Comparison of ENCODE assay signal across 9 cellular contexts in genomic region chr7:31134246-31135188, GRCh38.
DNase-seq lines count a peak whose midpoint lies in the region; ATAC-seq lines count a peak whose summit lies in the region.
"Had no signal": no experiment of that assay in that cellular context is flagged by ENCODE, and none has a peak within 500 bp of the region (broad histone marks: within the 10 kb centered on the region; RNA-seq: fewer than 3 reads in every experiment).

No MANE protein-coding gene starts in this region.

- H3K36me3 ChIP-seq in mesenchymal stem cell (ENCODE audit: control insufficient read depth in 1 of 2, insufficient read depth in 2 of 2, low read depth in 1 of 2, low read length in 2 of 2) = no peaks in the 10 kb centered on the region

- peak; percentile 88 for ATAC-seq in GM18909 (IDR thresholded peaks at IDR 0.05; ENCODE audit: poor library complexity, unreplicated experiment)
- ATAC-seq in HG03175 (IDR thresholded peaks at IDR 0.05; ENCODE audit: unreplicated experiment) = peak; percentile 94
- peak; percentile 51 for ATAC-seq in effector memory CD8-positive, alpha-beta T cell (replicated peaks)

- peak overlapping the region; percentile 1 for H3K4me2 ChIP-seq in mesenchymal stem cell (ENCODE audit: low read length, poor library complexity, severe bottlenecking)

- peaks cover 4% of the 10 kb centered on the region for H3K4me1 ChIP-seq in mesenchymal stem cell (ENCODE audit: control insufficient read depth, insufficient read depth, low read depth, low read length)

- H4K91ac ChIP-seq in mesenchymal stem cell (ENCODE audit: low read length) = no peak overlapping the region

- H2BK15ac ChIP-seq in mesenchymal stem cell (ENCODE audit: low read depth, poor library complexity, severe bottlenecking) = no peak overlapping the region

- 57% methylated on average over 28 of the region's 31 CpGs for WGBS in mesenchymal stem cell

- no peak overlapping the region for H2BK12ac ChIP-seq in mesenchymal stem cell (ENCODE audit: low read length in 2 of 2)

- H3K18ac ChIP-seq in mesenchymal stem cell (ENCODE audit: low read depth in 1 of 2, low read length in 2 of 2) = no peak overlapping the region

- H3K9ac ChIP-seq in mesenchymal stem cell (ENCODE audit: low read length) = peak overlapping the region; percentile 28

- no peak overlapping the region for H3K27ac Mint-ChIP-seq in effector memory CD8-positive, alpha-beta T cell
- H3K27ac Mint-ChIP-seq: T-helper 1 cell treated with Interleukin-12 subunit alpha and Interleukin-12 subunit beta and Interleukin-4 antibody, amounts not matched to agents 30 μg/mL and 1 μg/mL, for 36 hours had no signal

- no peak overlapping the region for H3K27ac ChIP-seq in mesenchymal stem cell (ENCODE audit: low read length, poor library complexity, severe bottlenecking)

- H3K79me1 ChIP-seq in mesenchymal stem cell (replicated peaks; ENCODE audit: low read length, poor library complexity, severe bottlenecking) = no peaks in the 10 kb centered on the region

- H3K4me3 Mint-ChIP-seq in effector memory CD8-positive, alpha-beta T cell = no peak overlapping the region
- H3K4me3 Mint-ChIP-seq: T-helper 1 cell treated with Interleukin-12 subunit alpha and Interleukin-12 subunit beta and Interleukin-4 antibody, amounts not matched to agents 30 μg/mL and 1 μg/mL, for 36 hours had no signal

- no peak overlapping the region for H3K4ac ChIP-seq in mesenchymal stem cell (ENCODE audit: low read depth in 1 of 2, low read length in 2 of 2)

- no peak overlapping the region for H2BK5ac ChIP-seq in mesenchymal stem cell (ENCODE audit: low read depth, low read length, poor library complexity, severe bottlenecking)

- H3K4me3 ChIP-seq in mesenchymal stem cell (ENCODE audit: insufficient read depth in 1 of 2, low read depth in 1 of 2, low read length in 2 of 2) = no peak overlapping the region

- peak overlapping the region; percentile 50 for H4K8ac ChIP-seq in mesenchymal stem cell (ENCODE audit: low read length)

- peak; percentile 62 for DNase-seq in CD1c-positive myeloid dendritic cell (ENCODE audit: extremely low spot score)
- peak; percentile 81 for DNase-seq in NCI-H2227 treated with DMSO at 0.1 percent for 48 hours (lab: John Stamatoyannopoulos, UW)
- DNase-seq in activated CD4-positive, CD25-positive, alpha-beta regulatory T cell treated with anti-CD3 and anti-CD28 coated beads, Interleukin-2, amount 50 U/mL, for 72 hours = peak; percentile 47
- peak; percentile 7 to 14 (median 11) for DNase-seq in effector memory CD8-positive, alpha-beta T cell
- peak; percentile 68 for DNase-seq in mesenchymal stem cell
- peak; percentile 2 to 8 for DNase-seq in stimulated activated CD8-positive, alpha-beta memory T cell treated with anti-CD3 and anti-CD28 coated beads, Interleukin-7, amount 100 ng/mL, for 4 hours (ENCODE audit: low read depth in 2 of 2)

- no peak overlapping the region for H2BK120ac ChIP-seq in mesenchymal stem cell (ENCODE audit: low read depth, low read length)

- H3K14ac ChIP-seq in mesenchymal stem cell (ENCODE audit: low read length in 2 of 2) = no peak overlapping the region

- H3K4me1 Mint-ChIP-seq in effector memory CD8-positive, alpha-beta T cell (ENCODE audit: low read depth in 2 of 2) = peaks cover 5 to 6% of the 10 kb centered on the region in 2 donors

- no peak overlapping the region for H2AK5ac ChIP-seq in mesenchymal stem cell (ENCODE audit: low read length, severe bottlenecking)

- H3K9me3 ChIP-seq in mesenchymal stem cell (ENCODE audit: control insufficient read depth, low read length) = no peaks in the 10 kb centered on the region

- H2AFZ ChIP-seq in mesenchymal stem cell (ENCODE audit: low read depth, low read length) = no peak overlapping the region

- no peaks in the 10 kb centered on the region for H3K27me3 ChIP-seq in mesenchymal stem cell (ENCODE audit: control insufficient read depth in 1 of 2, insufficient read depth in 1 of 2, low read length in 2 of 2)

- H3K9me3 Mint-ChIP-seq in effector memory CD8-positive, alpha-beta T cell = no peaks in the 10 kb centered on the region
- H3K9me3 Mint-ChIP-seq: T-helper 1 cell treated with Interleukin-12 subunit alpha and Interleukin-12 subunit beta and Interleukin-4 antibody, amounts not matched to agents 30 μg/mL and 1 μg/mL, for 36 hours had no signal

- H3K27me3 Mint-ChIP-seq in effector memory CD8-positive, alpha-beta T cell = no peaks in the 10 kb centered on the region

- H3K23ac ChIP-seq in mesenchymal stem cell (ENCODE audit: low read length in 2 of 2) = no peak overlapping the region

- no peaks in the 10 kb centered on the region for H3K36me3 Mint-ChIP-seq in effector memory CD8-positive, alpha-beta T cell (ENCODE audit: insufficient read depth)

Comparison
In these comparisons a context has a peak if more than half of its experiments do, and no peak if none do; other contexts are left out.
1. DNase-seq: peak in every context shown above with its lines; median percentile 81 in NCI-H2227 treated with DMSO at 0.1 percent for 48 hours; 68 in mesenchymal stem cell; 62 in CD1c-positive myeloid dendritic cell; 47 in activated CD4-positive, CD25-positive, alpha-beta regulatory T cell treated with anti-CD3 and anti-CD28 coated beads, Interleukin-2, amount 50 U/mL, for 72 hours; 11 in effector memory CD8-positive, alpha-beta T cell; 5 in stimulated activated CD8-positive, alpha-beta memory T cell treated with anti-CD3 and anti-CD28 coated beads, Interleukin-7, amount 100 ng/mL, for 4 hours.